ENCODE assay signal across 8 cellular contexts in genomic region chr9:134824583-134824982, GRCh38. TPM values are rescaled to one million over a fixed set of nuclear protein-coding genes. Genes with fewer than 3 reads are reported as not detected.
"Had no signal": no experiment of that assay in that cellular context is flagged by ENCODE, and none has a peak within 500 bp of the region (broad histone marks: within the 10 kb centered on the region; RNA-seq: fewer than 3 reads in every experiment).

No MANE protein-coding gene starts in this region.

- H2AFZ ChIP-seq: GM23248 had no signal

- DNase-seq: GM23248, GOT3, H9, HCEC 1CT had no signal

- H3K4me3 ChIP-seq: GM23248 had no signal

- H3K27ac ChIP-seq: GM23248 had no signal

- H3K9ac ChIP-seq: GM23248 had no signal

- FAIRE-seq: H54, HTR-8/SVneo had no signal

RNA-seq across cellular contexts. Expression of gene FCN2, which starts 56.0 kb away (rescaled TPM):
- total RNA-seq: GM23248, H9, HT-29 had no signal
- polyA plus RNA-seq: GM23248, IgD-negative memory B cell had no signal
